1 cellular context compared by ENCODE assay signal in genomic region chr1:181104790-181105133, GRCh38.
TF ChIP-seq lines count a peak whose summit lies in the region.

No MANE protein-coding gene starts in this region.

TF ChIP-seq in K562, 482 proteins besides CTCF, POLR2A, EP300 and RAD21 (continued from another document and continues in another):
- TF ChIP-seq GATAD2A (IDR thresholded peaks at IDR 0.05), result no peak
- TF ChIP-seq LCOR (CRISPR knock-in tag; IDR thresholded peaks at IDR 0.05), result no peak
- no peak for TF ChIP-seq DDX20 (tag; IDR thresholded peaks at IDR 0.05; ENCODE audit: low read depth)
- peak in 1 of 2 experiments; percentile 23; a peak in 1 of 4 replicates for TF ChIP-seq MLLT1 (IDR thresholded peaks at IDR 0.05)
- TF ChIP-seq WHSC1 (IDR thresholded peaks at IDR 0.05; ENCODE audit: low read length), result no peak
- no peak for TF ChIP-seq ATF4 (CRISPR knock-in tag; IDR thresholded peaks at IDR 0.05)
- TF ChIP-seq SMARCE1 (IDR thresholded peaks at IDR 0.05), result peak; percentile 35
- TF ChIP-seq TARDBP (IDR thresholded peaks at IDR 0.05), result peak; percentile 80; the same call in 1 of the 2 replicates
- TF ChIP-seq TFE3 (CRISPR knock-in tag; IDR thresholded peaks at IDR 0.05), result no peak
- no peak for TF ChIP-seq STAT5B (CRISPR knock-in tag; IDR thresholded peaks at IDR 0.05)
- no peak for TF ChIP-seq RFX1 (IDR thresholded peaks at IDR 0.05)
- no peak for TF ChIP-seq ZNF584 (CRISPR knock-in tag; IDR thresholded peaks at IDR 0.05; ENCODE audit: low read depth)
- no peak for TF ChIP-seq ZMIZ1 (IDR thresholded peaks at IDR 0.05; ENCODE audit: low read depth in 2 of 2, low read length in 2 of 2)
- TF ChIP-seq HINFP (tag; conservative IDR thresholded peaks at IDR 0.05; ENCODE audit: low read depth), result no peak
- no peak for TF ChIP-seq ZNF444 (CRISPR knock-in tag; IDR thresholded peaks at IDR 0.05)
- no peak for TF ChIP-seq MCM3 (IDR thresholded peaks at IDR 0.05)
- no peak for TF ChIP-seq COPS2 (conservative IDR thresholded peaks at IDR 0.05)
- TF ChIP-seq ARID2 (IDR thresholded peaks at IDR 0.05), result 0 out of 2 replicates have a peak, but pooled peaks have one; percentile 7
- TF ChIP-seq USF2 (CRISPR knock-in tag; IDR thresholded peaks at IDR 0.05), result no peak
- TF ChIP-seq E2F8 (IDR thresholded peaks at IDR 0.05; ENCODE audit: low read depth, partially characterized antibody), result no peak
- TF ChIP-seq ZNF124 (CRISPR knock-in tag; IDR thresholded peaks at IDR 0.05), result no peak
- no peak for TF ChIP-seq PKNOX1 (IDR thresholded peaks at IDR 0.05)
- TF ChIP-seq PBX2 (CRISPR knock-in tag; IDR thresholded peaks at IDR 0.05; ENCODE audit: low read depth), result no peak
- no peak for TF ChIP-seq PBX2 (tag; conservative IDR thresholded peaks at IDR 0.05; ENCODE audit: low read depth)
- TF ChIP-seq ARID4B (CRISPR knock-in tag; IDR thresholded peaks at IDR 0.05), result no peak; the same call in 1 of the 2 replicates
- TF ChIP-seq ZKSCAN1 (IDR thresholded peaks at IDR 0.05; ENCODE audit: low read depth, low read length), result no peak
- TF ChIP-seq RHOXF2B (CRISPR knock-in tag; conservative IDR thresholded peaks at IDR 0.05), result no peak
- no peak for TF ChIP-seq HOXB6 (CRISPR knock-in tag; IDR thresholded peaks at IDR 0.05; ENCODE audit: borderline replicate concordance)
- TF ChIP-seq NEUROD1 (IDR thresholded peaks at IDR 0.05; ENCODE audit: borderline replicate concordance, low read depth, low read length, partially characterized antibody), result peak; percentile 6
- TF ChIP-seq ELK3 (CRISPR knock-in tag; IDR thresholded peaks at IDR 0.05), result no peak
- no peak for TF ChIP-seq KAT8 (IDR thresholded peaks at IDR 0.05; ENCODE audit: low read depth)
- no peak for TF ChIP-seq ZNF282 (CRISPR knock-in tag; IDR thresholded peaks at IDR 0.05)
- TF ChIP-seq ZNF785 (CRISPR knock-in tag; IDR thresholded peaks at IDR 0.05), result no peak
- TF ChIP-seq TAL1 (IDR thresholded peaks at IDR 0.05), result no peak
- TF ChIP-seq IRF2 (CRISPR knock-in tag; IDR thresholded peaks at IDR 0.05), result no peak
- no peak for TF ChIP-seq POLR3G (IDR thresholded peaks at IDR 0.05; ENCODE audit: extremely low read depth, insufficient read length, insufficient replicate concordance)
- no peak for TF ChIP-seq ZNF253 (CRISPR knock-in tag; conservative IDR thresholded peaks at IDR 0.05)
